Comparison of ENCODE assay signal across 1 cellular context in genomic region chr1:6039031-6039430, GRCh38.
A peak's percentile ranks its signal among the peaks of the same experiment; 100 is the strongest.
TF ChIP-seq lines count a peak whose summit lies in the region.

No MANE protein-coding gene starts in this region.

TF ChIP-seq in K562, 482 proteins besides CTCF, POLR2A, EP300 and RAD21:
- TF ChIP-seq ZBTB33 (CRISPR knock-in tag; IDR thresholded peaks at IDR 0.05): peak; percentile 89
- TF ChIP-seq SRSF3 (IDR thresholded peaks at IDR 0.05; ENCODE audit: insufficient read depth, low read length): no peak
